Comparison of ENCODE assay signal across 18 cellular contexts in genomic region chr2:158666969-158667368, GRCh38.
DNase-seq lines count a peak whose midpoint lies in the region; ATAC-seq, FAIRE-seq and TF ChIP-seq lines count a peak whose summit lies in the region.
"Had no signal": no experiment of that assay in that cellular context is flagged by ENCODE, and none has a peak within 500 bp of the region (broad histone marks: within the 10 kb centered on the region; RNA-seq: fewer than 3 reads in every experiment).

No MANE protein-coding gene starts in this region.

- H3K4me3 ChIP-seq in left ventricle myocardium inferior (no peak overlapping the region), thyroid gland (replicated peaks in 1 of 3) (no peak overlapping the region)

- no peak for TF ChIP-seq POLR2A in thyroid gland (IDR thresholded peaks at IDR 0.05)

- intact Hi-C loops in left ventricle myocardium inferior (cut with micrococcal nuclease) (loop anchor here (2.0 kb wide), 1 partner anchor 48 kb away; no protein-coding TSS in a partner anchor), left cardiac atrium (cut with DNase I) (no loop called here), thyroid gland (cut with DNase I) (no loop called here)

- H3K27ac ChIP-seq in left ventricle myocardium inferior (replicated peaks): peak overlapping the region; percentile 70
- peak overlapping the region; percentile 46 for H3K27ac ChIP-seq in epithelial cell of prostate
- H3K27ac ChIP-seq in thyroid gland: peak overlapping the region; percentile 54 to 89 (median 78)
- H3K27ac ChIP-seq: RWPE1 had no signal

- ATAC-seq in left cardiac atrium (no peak), HG02970 (IDR thresholded peaks at IDR 0.05; ENCODE audit: low FRiP score, unreplicated experiment) (no peak)

- H3K9me3 Mint-ChIP-seq in nephron progenitor cell: no peaks in the 10 kb centered on the region
- H3K9me3 Mint-ChIP-seq in activated naive CD4-positive, alpha-beta T cell treated with anti-CD3 and anti-CD28 coated beads, Interleukin-2, amount 10 ng/mL, durations not matched to agents 7 days and 5 days: no peaks in the 10 kb centered on the region
- H3K9me3 Mint-ChIP-seq: CD4-positive, CD25-positive, alpha-beta regulatory T cell had no signal

- peak overlapping the region; percentile 46 for H3K27ac Mint-ChIP-seq in nephron progenitor cell
- H3K27ac Mint-ChIP-seq in activated naive CD4-positive, alpha-beta T cell treated with anti-CD3 and anti-CD28 coated beads, Interleukin-2, amount 10 ng/mL, durations not matched to agents 7 days and 5 days: no peak overlapping the region
- H3K27ac Mint-ChIP-seq: CD4-positive, CD25-positive, alpha-beta regulatory T cell had no signal

- no peaks in the 10 kb centered on the region for H3K9me3 ChIP-seq in left ventricle myocardium inferior (replicated peaks)
- no peaks in the 10 kb centered on the region for H3K9me3 ChIP-seq in thyroid gland

- WGBS in thyroid gland, 2 donors: 77 to 83% methylated on average over 5 to 8 of the region's 8 CpGs

- H3K36me3 Mint-ChIP-seq in nephron progenitor cell (ENCODE audit: low read depth): peaks cover 62% of the 10 kb centered on the region
- peaks cover 17% of the 10 kb centered on the region for H3K36me3 Mint-ChIP-seq in activated naive CD4-positive, alpha-beta T cell treated with anti-CD3 and anti-CD28 coated beads, Interleukin-2, amount 10 ng/mL, durations not matched to agents 7 days and 5 days

- no peak for TF ChIP-seq CTCF in left ventricle myocardium inferior (IDR thresholded peaks at IDR 0.05; ENCODE audit: borderline replicate concordance)
- no peak for TF ChIP-seq CTCF in nephron progenitor cell (IDR thresholded peaks at IDR 0.05)
- TF ChIP-seq CTCF in thyroid gland (IDR thresholded peaks at IDR 0.05): no peak

- H3K4me1 ChIP-seq in left ventricle myocardium inferior (peaks cover 74% of the 10 kb centered on the region), thyroid gland (peaks cover 30 to 49% of the 10 kb centered on the region in 2 donors)

- H3K4me3 Mint-ChIP-seq in nephron progenitor cell: no peak overlapping the region
- no peak overlapping the region for H3K4me3 Mint-ChIP-seq in activated naive CD4-positive, alpha-beta T cell treated with anti-CD3 and anti-CD28 coated beads, Interleukin-2, amount 10 ng/mL, durations not matched to agents 7 days and 5 days
- H3K4me3 Mint-ChIP-seq: CD4-positive, CD25-positive, alpha-beta regulatory T cell had no signal

- CTCF ChIA-PET in activated naive CD4-positive, alpha-beta T cell treated with anti-CD3 and anti-CD28 coated beads, Interleukin-2, amount 10 ng/mL, durations not matched to agents 7 days and 5 days (lab: Charles Lee): interaction anchor here (0.6 kb wide), 1 partner anchor 8 kb away, joined by 3 read pairs; no protein-coding TSS in a partner anchor

- peaks cover 31% of the 10 kb centered on the region for H3K36me3 ChIP-seq in left ventricle myocardium inferior
- peaks cover 15 to 18% of the 10 kb centered on the region in 2 donors for H3K36me3 ChIP-seq in thyroid gland

- peaks cover 5% of the 10 kb centered on the region for H3K4me1 Mint-ChIP-seq in nephron progenitor cell
- H3K4me1 Mint-ChIP-seq in activated naive CD4-positive, alpha-beta T cell treated with anti-CD3 and anti-CD28 coated beads, Interleukin-2, amount 10 ng/mL, durations not matched to agents 7 days and 5 days: no peaks in the 10 kb centered on the region
- H3K4me1 Mint-ChIP-seq: CD4-positive, CD25-positive, alpha-beta regulatory T cell had no signal

- DNase-seq in left ventricle myocardium inferior (no peak), left cardiac atrium (no peak), epithelial cell of prostate (ENCODE audit: low read depth, low spot score) (no peak), nephron progenitor cell (no peak), thyroid gland (no peak), frontal cortex (ENCODE audit: low spot score in 2 of 2) (no peak)
- no peak for DNase-seq in activated naive CD4-positive, alpha-beta T cell treated with anti-CD3 and anti-CD28 coated beads, Interleukin-2, amount 10 ng/mL, durations not matched to agents 7 days and 5 days
- DNase-seq: AML-193; Calu3; CD4-positive, CD25-positive, alpha-beta regulatory T cell; DMS79; GDM1; KG1; NCI-H1048; NCI-H1694; NCI-H446 had no signal

- H3K27me3 ChIP-seq in left ventricle myocardium inferior (ENCODE audit: low read depth) (no peaks in the 10 kb centered on the region), thyroid gland (no peaks in the 10 kb centered on the region)

- no peaks in the 10 kb centered on the region for H3K27me3 Mint-ChIP-seq in nephron progenitor cell (ENCODE audit: low read depth, poor library complexity)
- H3K27me3 Mint-ChIP-seq in activated naive CD4-positive, alpha-beta T cell treated with anti-CD3 and anti-CD28 coated beads, Interleukin-2, amount 10 ng/mL, durations not matched to agents 7 days and 5 days: no peaks in the 10 kb centered on the region
- H3K27me3 Mint-ChIP-seq: CD4-positive, CD25-positive, alpha-beta regulatory T cell had no signal

- no peak for FAIRE-seq in frontal cortex (lab: Jason Lieb, UNC)
